In the genomic region with DNA sequence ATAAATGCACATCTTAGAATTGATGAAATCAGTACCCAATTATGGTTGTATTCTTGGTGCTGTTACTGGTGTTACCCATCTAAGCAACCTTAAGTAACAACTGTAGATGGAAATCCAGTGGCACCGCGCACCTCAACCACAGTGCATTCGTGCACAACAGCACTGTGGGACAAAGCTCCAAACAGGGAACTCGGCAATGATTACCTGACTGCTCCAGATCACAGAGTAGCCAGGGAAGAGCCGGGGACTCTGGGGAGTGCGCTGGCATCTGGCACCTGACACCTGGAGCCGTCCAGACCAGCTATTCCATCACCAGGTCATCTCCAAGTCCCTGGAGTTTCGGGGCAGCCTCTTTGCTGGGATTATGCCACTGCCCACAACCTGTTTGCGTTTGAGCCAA, we compare ENCODE assay signal across 22 cellular contexts.
DNase-seq lines count a peak whose midpoint lies in the region; ATAC-seq, FAIRE-seq and TF ChIP-seq lines count a peak whose summit lies in the region.
"Had no signal": no experiment of that assay in that cellular context is flagged by ENCODE, and none has a peak within 500 bp of the region (broad histone marks: within the 10 kb centered on the region; RNA-seq: fewer than 3 reads in every experiment).

No MANE protein-coding gene starts in this region.

- H2AFZ ChIP-seq in mesenchymal stem cell (ENCODE audit: low read depth, low read length) (no peak overlapping the region), HepG2 (ENCODE audit: low read length) (no peak overlapping the region)
- H2AFZ ChIP-seq: GM23338 had no signal

- H3K18ac ChIP-seq in mesenchymal stem cell (ENCODE audit: low read depth in 1 of 2, low read length in 2 of 2) = no peak overlapping the region

- H3K36me3 ChIP-seq in left ventricle myocardium inferior (peaks cover 18% of the 10 kb centered on the region), mesenchymal stem cell (ENCODE audit: control insufficient read depth in 1 of 2, insufficient read depth in 2 of 2, low read depth in 1 of 2, low read length in 2 of 2) (peaks cover 0 to 43% of the 10 kb centered on the region in 2 experiments), sigmoid colon (peaks cover 0 to 31% (median 0%) of the 10 kb centered on the region in 4 donors), uterus (no peaks in the 10 kb centered on the region), HepG2 (replicated peaks in 1 of 2; ENCODE audit: control insufficient read depth in 1 of 2, insufficient read depth in 2 of 2, low read length in 2 of 2) (no peaks in the 10 kb centered on the region)
- H3K36me3 ChIP-seq: BLaER1 treated with 17β-estradiol and CSF1 and Interleukin-3, amounts not matched to agents 10 nM and 100 nM had no signal

- CTCF ChIA-PET in HepG2 (lab: Yijun Ruan, JAX; ENCODE audit: low intra/inter-chr PET ratio, low total read pairs) = no interaction called here

- peak overlapping the region in 1 of 2 experiments; percentile 26 for H2BK12ac ChIP-seq in mesenchymal stem cell (ENCODE audit: low read length in 2 of 2)

- no peak for ATAC-seq in left cardiac atrium
- ATAC-seq in HG03342 (IDR thresholded peaks at IDR 0.05; ENCODE audit: unreplicated experiment) = no peak
- no peak for ATAC-seq in GM18867 (IDR thresholded peaks at IDR 0.05; ENCODE audit: unreplicated experiment)
- no peak for ATAC-seq in HepG2
- ATAC-seq: effector memory CD8-positive, alpha-beta T cell; Panc1; T-cell had no signal

- H2BK5ac ChIP-seq in mesenchymal stem cell (ENCODE audit: low read depth, low read length, poor library complexity, severe bottlenecking) = no peak overlapping the region

- intact Hi-C loops in left ventricle myocardium inferior (cut with micrococcal nuclease) = no loop called here
- intact Hi-C loops in left cardiac atrium (cut with DNase I) = loop anchor here in 1 of 2 donors (5.0 kb wide), 1 partner anchor 52 kb away; no protein-coding TSS in a partner anchor
- intact Hi-C loops in sigmoid colon (cut with DNase I) = no loop called here
- intact Hi-C loops in uterus (cut with DNase I; ENCODE audit: low total_unique reads) = no loop called here
- intact Hi-C loops in HepG2 (cut with micrococcal nuclease; ENCODE audit: unreplicated experiment) = no loop called here

- WGBS in mesenchymal stem cell = 96% methylated on average over 9 of the region's 9 CpGs
- 90 to 93% methylated on average over 9 of the region's 9 CpGs for WGBS in sigmoid colon, 2 donors
- WGBS in HepG2 (ENCODE audit: low lambda C conversion rate) = 30% methylated on average over 9 of the region's 9 CpGs

- DNase-seq in left ventricle myocardium inferior (no peak), left cardiac atrium (no peak), mesenchymal stem cell (no peak), sigmoid colon (no peak), uterus (peak in 1 of 2 donors; percentile 15), HepG2 (ENCODE audit: low spot score) (no peak)
- DNase-seq: activated CD4-positive, alpha-beta memory T cell treated with anti-CD3 and anti-CD28 coated beads, Interleukin-2, amount 10 ng/mL, durations not matched to agents 7 days and 5 days; activated effector memory CD4-positive, alpha-beta T cell treated with anti-CD3 and anti-CD28 coated beads, Interleukin-2, amount 50 U/mL, for 16 hours; COR-L47; DMS79; effector memory CD8-positive, alpha-beta T cell; GF-D8; kidney; naive B cell; NCI-H510A treated with DMSO at 0.1 percent for 48 hours; T-cell had no signal

- in situ Hi-C loops in HepG2 (cut with HindIII; ENCODE audit: extremely low pct_ligation_motif_present, low pct_unique_long_range_greater_than_20kb) = no loop called here

- no peak overlapping the region for H4K91ac ChIP-seq in mesenchymal stem cell (ENCODE audit: low read length)

- H3K4ac ChIP-seq in mesenchymal stem cell (ENCODE audit: low read depth in 1 of 2, low read length in 2 of 2) = no peak overlapping the region

- H3K79me1 ChIP-seq in mesenchymal stem cell (replicated peaks; ENCODE audit: low read length, poor library complexity, severe bottlenecking) = peaks cover 18% of the 10 kb centered on the region

- H3K27me3 ChIP-seq in left ventricle myocardium inferior (ENCODE audit: low read depth) (no peaks in the 10 kb centered on the region), mesenchymal stem cell (ENCODE audit: control insufficient read depth in 1 of 2, insufficient read depth in 1 of 2, low read length in 2 of 2) (no peaks in the 10 kb centered on the region), sigmoid colon (no peaks in the 10 kb centered on the region), uterus (no peaks in the 10 kb centered on the region), HepG2 (ENCODE audit: control insufficient read depth in 1 of 2, insufficient read depth in 2 of 2, low read length in 2 of 2) (peaks cover 3 to 28% of the 10 kb centered on the region in 2 experiments; a peak in 4 of 5 replicates)
- H3K27me3 ChIP-seq: BLaER1 treated with 17β-estradiol and CSF1 and Interleukin-3, amounts not matched to agents 10 nM and 100 nM had no signal

- peaks cover 99% of the 10 kb centered on the region for H3K4me1 ChIP-seq in left ventricle myocardium inferior
- H3K4me1 ChIP-seq in mesenchymal stem cell (ENCODE audit: control insufficient read depth, insufficient read depth, low read depth, low read length) = peaks cover 29% of the 10 kb centered on the region
- peaks cover 0 to 95% (median 85%) of the 10 kb centered on the region in 4 donors for H3K4me1 ChIP-seq in sigmoid colon
- peaks cover 0 to 15% of the 10 kb centered on the region in 2 donors for H3K4me1 ChIP-seq in uterus
- no peaks in the 10 kb centered on the region for H3K4me1 ChIP-seq in HepG2 (ENCODE audit: insufficient read depth, low read length)

- H3K9ac ChIP-seq in mesenchymal stem cell (ENCODE audit: low read length) (peak overlapping the region; percentile 57), HepG2 (ENCODE audit: insufficient read depth, low read depth, low read length) (no peak overlapping the region)
- H3K9ac ChIP-seq: BLaER1 treated with 17β-estradiol and CSF1 and Interleukin-3, amounts not matched to agents 10 nM and 100 nM had no signal

- no TSS peak for BruUV-seq in HepG2 (replicated peaks; lab: Mats Ljungman, UMichigan)

- no peaks in the 10 kb centered on the region for H3K79me2 ChIP-seq in HepG2 (ENCODE audit: insufficient read depth, low read length)

- H3K4me3 ChIP-seq in left ventricle myocardium inferior (no peak overlapping the region), mesenchymal stem cell (ENCODE audit: insufficient read depth in 1 of 2, low read depth in 1 of 2, low read length in 2 of 2) (no peak overlapping the region), sigmoid colon (no peak overlapping the region), uterus (no peak overlapping the region), HepG2 (replicated peaks in 1 of 3; ENCODE audit: insufficient read depth in 1 of 3, low read depth in 2 of 3, low read length in 3 of 3) (no peak overlapping the region)
- H3K4me3 ChIP-seq: BLaER1 treated with 17β-estradiol and CSF1 and Interleukin-3, amounts not matched to agents 10 nM and 100 nM; GM23338 had no signal

- H3K14ac ChIP-seq in mesenchymal stem cell (ENCODE audit: low read length in 2 of 2) = no peak overlapping the region

- TF ChIP-seq CTCF in left ventricle myocardium inferior (IDR thresholded peaks at IDR 0.05; ENCODE audit: borderline replicate concordance) = no peak
- no peak for TF ChIP-seq CTCF in sigmoid colon (IDR thresholded peaks at IDR 0.05)
- TF ChIP-seq CTCF in uterus (IDR thresholded peaks at IDR 0.05) = no peak
- no peak for TF ChIP-seq CTCF in HepG2 (CRISPR knock-in tag; IDR thresholded peaks at IDR 0.05)

- no peak for TF ChIP-seq POLR2A in sigmoid colon (IDR thresholded peaks at IDR 0.05)
- TF ChIP-seq POLR2A in uterus (IDR thresholded peaks at IDR 0.05) = no peak
- TF ChIP-seq POLR2A in HepG2 (IDR thresholded peaks at IDR 0.05; ENCODE audit: insufficient read depth in 1 of 2, low read depth in 2 of 2, low read length in 2 of 2) = no peak

- no peak overlapping the region for H3K23ac ChIP-seq in mesenchymal stem cell (ENCODE audit: low read length in 2 of 2)

- no peak for FAIRE-seq in HepG2 (lab: Jason Lieb, UNC)
- FAIRE-seq: colon, kidney had no signal

- H3K9me3 ChIP-seq in left ventricle myocardium inferior (replicated peaks) = no peaks in the 10 kb centered on the region
- H3K9me3 ChIP-seq in mesenchymal stem cell (ENCODE audit: control insufficient read depth, low read length) = no peaks in the 10 kb centered on the region
- H3K9me3 ChIP-seq in sigmoid colon = no peaks in the 10 kb centered on the region
- H3K9me3 ChIP-seq in uterus = no peaks in the 10 kb centered on the region
- no peaks in the 10 kb centered on the region for H3K9me3 ChIP-seq in HepG2 (ENCODE audit: low read length)

- TF ChIP-seq RAD21 in HepG2 (CRISPR knock-in tag; IDR thresholded peaks at IDR 0.05) = no peak

- TF ChIP-seq EP300 in sigmoid colon (IDR thresholded peaks at IDR 0.05) (no peak), HepG2 (IDR thresholded peaks at IDR 0.05; ENCODE audit: low read depth in 2 of 2, low read length in 2 of 2) (no peak), HepG2 (CRISPR knock-in tag; IDR thresholded peaks at IDR 0.05; ENCODE audit: borderline replicate concordance) (no peak)

- peak overlapping the region; percentile 55 for H4K8ac ChIP-seq in mesenchymal stem cell (ENCODE audit: low read length)

- no peak overlapping the region for H2AK5ac ChIP-seq in mesenchymal stem cell (ENCODE audit: low read length, severe bottlenecking)

- POLR2A ChIA-PET in HepG2 (lab: Yijun Ruan, JAX) = no interaction called here

- no peaks in the 10 kb centered on the region for H4K20me1 ChIP-seq in HepG2 (ENCODE audit: insufficient read depth, low read length)
- H4K20me1 ChIP-seq: BLaER1 treated with 17β-estradiol and CSF1 and Interleukin-3, amounts not matched to agents 10 nM and 100 nM had no signal

- H3K27ac ChIP-seq in left ventricle myocardium inferior (replicated peaks) (peak overlapping the region; percentile 92), mesenchymal stem cell (ENCODE audit: low read length, poor library complexity, severe bottlenecking) (no peak overlapping the region), sigmoid colon (peak overlapping the region; percentile 80 to 97 (median 86)), uterus (peak overlapping the region; percentile 60 to 91), HepG2 (ENCODE audit: extremely low read length, insufficient read depth, low read length) (no peak overlapping the region)
- H3K27ac ChIP-seq: BLaER1 treated with 17β-estradiol and CSF1 and Interleukin-3, amounts not matched to agents 10 nM and 100 nM had no signal

- no peak overlapping the region for H2BK15ac ChIP-seq in mesenchymal stem cell (ENCODE audit: low read depth, poor library complexity, severe bottlenecking)

- no peak overlapping the region for H2BK120ac ChIP-seq in mesenchymal stem cell (ENCODE audit: low read depth, low read length)

- H3K4me2 ChIP-seq in mesenchymal stem cell (ENCODE audit: low read length, poor library complexity, severe bottlenecking) = no peak overlapping the region
- no peak overlapping the region for H3K4me2 ChIP-seq in HepG2 (ENCODE audit: low read depth, low read length)
- H3K4me2 ChIP-seq: BLaER1 treated with 17β-estradiol and CSF1 and Interleukin-3, amounts not matched to agents 10 nM and 100 nM; GM23338 had no signal

TF ChIP-seq in HepG2, 621 proteins besides CTCF, POLR2A, EP300 and RAD21 (continues in another document):
- TF ChIP-seq NCOR1 (IDR thresholded peaks at IDR 0.05; ENCODE audit: borderline replicate concordance, low read length) (no peak), ETV6 (CRISPR knock-in tag; conservative IDR thresholded peaks at IDR 0.05) (no peak), ZNF501 (CRISPR knock-in tag; IDR thresholded peaks at IDR 0.05) (no peak)

Comparison
In these comparisons a context has a peak if more than half of its experiments do, and no peak if none do; other contexts are left out.
1. H3K27ac ChIP-seq: peak in left ventricle myocardium inferior (single experiment), sigmoid colon (4 of 4) and uterus (2 of 2); none in mesenchymal stem cell (single experiment) and HepG2 (single experiment).